ENCODE assay signal across 12 cellular contexts in the genomic region with DNA sequence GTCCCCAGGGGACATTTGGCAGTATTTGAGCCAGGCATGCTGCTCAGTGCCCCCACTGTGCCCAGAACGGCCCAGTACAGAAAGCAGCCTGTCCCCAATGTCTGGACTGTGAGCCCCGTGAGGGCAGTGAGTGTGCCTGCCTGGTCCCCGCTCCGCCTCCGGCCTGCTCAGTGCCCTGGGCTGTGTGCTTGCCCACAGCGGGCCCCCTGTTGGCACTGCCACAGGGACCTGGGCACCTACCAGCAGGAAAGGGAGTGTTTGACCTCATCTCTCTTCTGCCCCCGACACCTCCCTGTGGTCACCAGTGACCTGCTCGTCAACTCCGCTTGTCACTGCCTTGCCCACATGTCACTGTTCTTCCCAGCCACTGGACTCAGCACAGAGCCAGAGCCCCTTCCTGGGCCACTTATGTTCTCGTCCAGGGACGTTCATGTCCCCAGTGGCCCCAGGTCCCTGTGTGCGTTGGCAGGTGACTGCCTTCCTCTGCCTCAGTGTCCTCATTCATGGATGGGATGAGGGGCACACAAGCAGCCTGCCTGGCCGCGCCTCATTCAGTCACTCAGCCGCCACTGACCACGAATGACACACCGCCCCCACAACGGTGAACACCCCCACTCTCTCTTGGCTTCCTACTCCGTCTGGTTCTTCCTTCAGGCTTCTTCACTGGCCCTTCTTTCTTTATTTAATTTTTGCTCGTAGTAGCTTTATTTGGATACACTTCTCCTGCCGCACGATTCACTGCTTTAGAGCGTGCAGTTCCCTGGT. TPM values are rescaled to one million over a fixed set of nuclear protein-coding genes. Genes with fewer than 3 reads are reported as not detected.
A peak's percentile ranks its signal among the peaks of the same experiment; 100 is the strongest.
DNase-seq lines count a peak whose midpoint lies in the region; ATAC-seq and TF ChIP-seq lines count a peak whose summit lies in the region.
"Had no signal": no experiment of that assay in that cellular context is flagged by ENCODE, and none has a peak within 500 bp of the region (broad histone marks: within the 10 kb centered on the region; RNA-seq: fewer than 3 reads in every experiment).

No MANE protein-coding gene starts in this region.

- peaks cover 19 to 59% (median 42%) of the 10 kb centered on the region in 11 experiments for H3K36me3 ChIP-seq in BLaER1 treated with 17β-estradiol and CSF1 and Interleukin-3, amounts not matched to agents 10 nM and 100 nM
- peaks cover 0 to 14% of the 10 kb centered on the region in 2 donors for H3K36me3 ChIP-seq in adrenal gland (replicated peaks in 1 of 2)

- peaks cover 40 to 64% (median 60%) of the 10 kb centered on the region in 3 donors for H3K4me1 Mint-ChIP-seq in naive B cell

- intact Hi-C loops in adrenal gland (cut with DNase I): no loop called here

- DNase-seq in HT1080 (ENCODE audit: low read depth) (peak; percentile 24), adrenal gland (peak in 1 of 7 donors; percentile 24), naive B cell (no peak), GM13977 (ENCODE audit: low spot score) (no peak)
- DNase-seq: DMS53, hippocampal formation had no signal

- no peak for TF ChIP-seq POLR2A in adrenal gland (IDR thresholded peaks at IDR 0.05)

- in situ Hi-C loops in GM13977 (cut with MboI; ENCODE audit: low pct_unique_long_range_greater_than_20kb, low sequenced_read_pairs, unreplicated experiment): no loop called here

- 0 out of 20 replicates have a peak overlapping the region, but pooled peaks of 1 of the 10 experiments have one; percentile 5 for H3K4me3 ChIP-seq in BLaER1 treated with 17β-estradiol and CSF1 and Interleukin-3, amounts not matched to agents 10 nM and 100 nM
- H3K4me3 ChIP-seq in adrenal gland: no peak overlapping the region
- H3K4me3 ChIP-seq: upper lobe of left lung had no signal

- H3K4me1 ChIP-seq in BLaER1 treated with 17β-estradiol and CSF1 and Interleukin-3, amounts not matched to agents 10 nM and 100 nM: peaks cover 45 to 74% (median 65%) of the 10 kb centered on the region in 10 experiments
- H3K4me1 ChIP-seq in adrenal gland (replicated peaks in 1 of 2): peaks cover 46 to 52% of the 10 kb centered on the region in 2 donors

- TF ChIP-seq CTCF in adrenal gland (IDR thresholded peaks at IDR 0.05): no peak
- no peak for TF ChIP-seq CTCF in GM13977 (IDR thresholded peaks at IDR 0.05; ENCODE audit: extremely low read depth, insufficient read depth, missing control alignments)

- 78 to 82% (median 79%) methylated on average over 18 to 23 of the region's 23 CpGs for WGBS in adrenal gland, 4 donors

- no peaks in the 10 kb centered on the region for H3K9me3 Mint-ChIP-seq in naive B cell

- H3K27ac ChIP-seq in BLaER1 treated with 17β-estradiol and CSF1 and Interleukin-3, amounts not matched to agents 10 nM and 100 nM: peak overlapping the region in 4 of 11 experiments; percentile 19 to 40 (median 29); a peak in 3 of 22 replicates
- H3K27ac ChIP-seq in adrenal gland: peak overlapping the region; percentile 2 to 91 (median 62)
- H3K27ac ChIP-seq: upper lobe of left lung had no signal

- H3K27me3 Mint-ChIP-seq in naive B cell: no peaks in the 10 kb centered on the region

- H3K9me3 ChIP-seq in BLaER1 treated with 17β-estradiol and CSF1 and Interleukin-3, amounts not matched to agents 10 nM and 100 nM (replicated peaks in 1 of 11): no peaks in the 10 kb centered on the region
- H3K9me3 ChIP-seq in adrenal gland (replicated peaks in 1 of 3): no peaks in the 10 kb centered on the region
- H3K9me3 ChIP-seq: upper lobe of left lung had no signal

- H3K27ac Mint-ChIP-seq in naive B cell: peak overlapping the region in 5 of 6 donors; percentile 63 to 98 (median 88)

- peaks cover 0 to 11% of the 10 kb centered on the region in 2 donors for H3K36me3 Mint-ChIP-seq in naive B cell

- H4K20me1 ChIP-seq in BLaER1 treated with 17β-estradiol and CSF1 and Interleukin-3, amounts not matched to agents 10 nM and 100 nM: peaks cover 65 to 68% (median 66%) of the 10 kb centered on the region in 11 experiments

- peak overlapping the region; percentile 25 to 62 (median 46); a peak in 18 of 22 replicates for H3K9ac ChIP-seq in BLaER1 treated with 17β-estradiol and CSF1 and Interleukin-3, amounts not matched to agents 10 nM and 100 nM

- ATAC-seq in naive B cell (ENCODE audit: low read depth in 2 of 2) (no peak), HG02610 (IDR thresholded peaks at IDR 0.05; ENCODE audit: unreplicated experiment) (no peak), GM21576 (IDR thresholded peaks at IDR 0.05; ENCODE audit: unreplicated experiment) (no peak), HG03521 (IDR thresholded peaks at IDR 0.05; ENCODE audit: unreplicated experiment) (no peak)

- no peaks in the 10 kb centered on the region for H3K27me3 ChIP-seq in BLaER1 treated with 17β-estradiol and CSF1 and Interleukin-3, amounts not matched to agents 10 nM and 100 nM
- no peaks in the 10 kb centered on the region for H3K27me3 ChIP-seq in adrenal gland
- H3K27me3 ChIP-seq: upper lobe of left lung had no signal

- H3K4me2 ChIP-seq in BLaER1 treated with 17β-estradiol and CSF1 and Interleukin-3, amounts not matched to agents 10 nM and 100 nM: peak overlapping the region; percentile 40 to 99 (median 73)

- H3K4me3 Mint-ChIP-seq in naive B cell: peak overlapping the region; percentile 52 to 89 (median 70)

RNA-seq across cellular contexts. Expression of gene FZR1, which starts 2.8 kb away (rescaled TPM):
- total RNA-seq in HT1080 (2014; rRNA removed; shearing (Covaris generic)): 60.9 and 73.5 TPM in 2 replicates
- 38.3 and 47.1 TPM in 2 replicates for polyA plus RNA-seq in HT1080 (2015; cell fraction: cytosol; rRNA removed)
- polyA plus RNA-seq in HT1080 (2015; cell fraction: nucleus; rRNA removed): 67.3 and 77.3 TPM in 2 replicates
- total RNA-seq in adrenal gland: 10 to 100 TPM; 17.9 to 85.0 (median 41.7) TPM
- polyA plus RNA-seq in adrenal gland (10 to 100 TPM; 24.4 to 59.1 (median 26.4) TPM), naive B cell (ENCODE audit: low read depth in 6 of 6) (10 to 100 TPM in 4 of 6 donors, 1 to 10 TPM in 2; 5.8 to 20.0 (median 10.7) TPM)

RNA-seq across cellular contexts. Expression of gene DOHH, which starts 8.5 kb away (rescaled TPM):
- total RNA-seq in HT1080 (2014; rRNA removed; shearing (Covaris generic)): 37.0 and 45.3 TPM in 2 replicates
- polyA plus RNA-seq in HT1080 (2015; cell fraction: cytosol; rRNA removed): 17.9 and 23.5 TPM in 2 replicates
- polyA plus RNA-seq in HT1080 (2015; cell fraction: nucleus; rRNA removed): 19.1 and 19.9 TPM in 2 replicates
- total RNA-seq in adrenal gland: 10 to 100 TPM in 7 of 8 donors, 1 to 10 TPM in 1; 9.4 to 22.8 (median 14.0) TPM
- 10 to 100 TPM in 2 of 3 donors, under 1 TPM in 1; 0.92 to 19.1 (median 13.5) TPM for polyA plus RNA-seq in adrenal gland
- 10 to 100 TPM in 2 of 6 donors, 1 to 10 TPM in 4; 6.6 to 11.5 (median 7.4) TPM for polyA plus RNA-seq in naive B cell (ENCODE audit: low read depth in 6 of 6)

RNA-seq across cellular contexts. Expression of gene SMIM44, which starts 25.7 kb away (rescaled TPM):
- not detected in 2 replicates for total RNA-seq in HT1080 (2014; rRNA removed; shearing (Covaris generic))
- polyA plus RNA-seq in HT1080 (2015; cell fraction: cytosol; rRNA removed): not detected in 2 replicates
- not detected in 2 replicates for polyA plus RNA-seq in HT1080 (2015; cell fraction: nucleus; rRNA removed)
- not detected for total RNA-seq in adrenal gland
- not detected for polyA plus RNA-seq in adrenal gland
- not detected for polyA plus RNA-seq in naive B cell (ENCODE audit: low read depth in 6 of 6)
- total RNA-seq: SK-MEL-5, upper lobe of left lung had no signal

RNA-seq across cellular contexts. Expression of gene SMIM24, which starts 28.6 kb away (rescaled TPM):
- not detected in 2 replicates for total RNA-seq in HT1080 (2014; rRNA removed; shearing (Covaris generic))
- 0.08 TPM in 1 of 2 replicates, not detected in the other for polyA plus RNA-seq in HT1080 (2015; cell fraction: cytosol; rRNA removed)
- not detected in 2 replicates for polyA plus RNA-seq in HT1080 (2015; cell fraction: nucleus; rRNA removed)
- under 1 TPM in 1 of 8 donors, not detected in 7; 0.36 TPM for total RNA-seq in adrenal gland
- polyA plus RNA-seq in adrenal gland (under 1 TPM in 1 of 3 donors, not detected in 2; 0.48 TPM), naive B cell (ENCODE audit: low read depth in 6 of 6) (1 to 10 TPM in 1 of 6 donors, under 1 TPM in 3, not detected in 2; 0.50 to 1.2 (median 0.72) TPM)
- total RNA-seq: SK-MEL-5 had no signal

RNA-seq across cellular contexts. Expression of gene TEKTIP1, which starts 30.0 kb away (rescaled TPM):
- 0.60 TPM in 1 of 2 replicates, not detected in the other for total RNA-seq in HT1080 (2014; rRNA removed; shearing (Covaris generic))
- 0.23 TPM in 1 of 2 replicates, not detected in the other for polyA plus RNA-seq in HT1080 (2015; cell fraction: cytosol; rRNA removed)
- polyA plus RNA-seq in HT1080 (2015; cell fraction: nucleus; rRNA removed): not detected in 2 replicates
- 1 to 10 TPM in 2 of 8 donors, under 1 TPM in 2, not detected in 4; 0.68 to 3.6 (median 1.1) TPM for total RNA-seq in adrenal gland
- polyA plus RNA-seq in adrenal gland (1 to 10 TPM in 2 of 3 donors, not detected in 1; 1.1 to 3.5 TPM), naive B cell (ENCODE audit: low read depth in 6 of 6) (under 1 TPM in 1 of 6 donors, not detected in 5; 0.56 TPM)
- total RNA-seq: SK-MEL-5 had no signal
